In the genomic region with DNA sequence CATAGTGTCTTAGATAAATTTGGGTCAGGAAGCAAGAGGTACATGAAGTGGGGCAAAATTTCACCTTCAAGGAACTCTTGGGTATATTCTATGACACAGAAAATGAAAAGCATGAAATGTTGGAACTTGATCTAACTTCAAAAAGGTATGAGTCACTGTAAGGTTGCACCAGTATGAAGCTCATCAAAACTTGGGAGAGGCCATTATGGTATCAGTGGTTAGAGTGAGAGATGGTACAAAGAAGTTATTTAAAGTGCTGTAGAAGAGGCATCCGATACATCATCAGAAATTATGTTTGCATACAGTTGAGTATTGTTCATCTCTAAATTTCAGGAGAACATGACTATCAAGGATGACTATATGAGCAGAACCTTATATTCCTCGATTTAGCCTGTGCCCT, we compare ENCODE assay signal across 28 cellular contexts.
"Had no signal": no experiment of that assay in that cellular context is flagged by ENCODE, and none has a peak within 500 bp of the region (broad histone marks: within the 10 kb centered on the region; RNA-seq: fewer than 3 reads in every experiment).

No MANE protein-coding gene starts in this region.

- H3K79me2 ChIP-seq: parathyroid adenoma had no signal

- H3K4me2 ChIP-seq: neural progenitor cell had no signal

- ATAC-seq: naive thymus-derived CD4-positive, alpha-beta T cell; natural killer cell; psoas muscle; right cardiac atrium; right lobe of liver; stimulated activated effector memory CD8-positive, alpha-beta T cell treated with anti-CD3 and anti-CD28 coated beads, Interleukin-12 subunit alpha, Interleukin-12 subunit beta, amount 100 ng/mL, for 72 hours; stimulated activated naive B cell treated with anti-CD40 and anti-IgM and Interleukin-4, amounts not matched to agents 10 μg/mL and 1 μg/mL and 100 μg/mL, for 72 hours; upper lobe of right lung had no signal

- H3K4me3 ChIP-seq: neural progenitor cell, ovary, psoas muscle, right lobe of liver, sigmoid colon, stomach, thoracic aorta, thyroid gland, transverse colon, upper lobe of right lung, uterus had no signal

- DNase-seq: naive thymus-derived CD4-positive, alpha-beta T cell; natural killer cell; occipital lobe; ovary; posterior cingulate gyrus; psoas muscle; right cardiac atrium; right lobe of liver; sigmoid colon; small intestine; stimulated activated CD4-positive, alpha-beta T cell treated with anti-CD3 and anti-CD28 coated beads, Interleukin-15, amount 100 ng/mL, for 24 hours; stimulated activated CD4-positive, alpha-beta T cell treated with anti-CD3 and anti-CD28 coated beads, Interleukin-2, amount 100 ng/mL, for 24 hours; stimulated activated CD4-positive, alpha-beta T cell treated with anti-CD3 and anti-CD28 coated beads, Interleukin-2, amount 100 ng/mL, for 48 hours; stimulated activated CD4-positive, alpha-beta T cell treated with anti-CD3 and anti-CD28 coated beads, Interleukin-4, amount 100 ng/mL, for 24 hours; stimulated activated naive B cell treated with anti-CD40 and anti-IgM and Interleukin-4, amounts not matched to agents 10 μg/mL and 1 μg/mL and 100 μg/mL, for 72 hours; stimulated activated naive CD4-positive, alpha-beta T cell treated with Interleukin-2 at 50 U/mL for 16 hours; stomach; thyroid gland; transverse colon; upper lobe of right lung; uterus had no signal

- H3K9me3 ChIP-seq: ovary, right lobe of liver, sigmoid colon, thoracic aorta, thyroid gland, upper lobe of right lung, uterus had no signal

- H3K4me3 Mint-ChIP-seq: naive thymus-derived CD4-positive, alpha-beta T cell; natural killer cell; nephron; neural progenitor cell; stimulated activated effector memory CD8-positive, alpha-beta T cell treated with anti-CD3 and anti-CD28 coated beads, Interleukin-12 subunit alpha, Interleukin-12 subunit beta, amount 100 ng/mL, for 72 hours; stimulated activated naive B cell treated with anti-CD40 and anti-IgM and Interleukin-4, amounts not matched to agents 10 μg/mL and 1 μg/mL and 100 μg/mL, for 72 hours; type B pancreatic cell had no signal

- H3K9me3 Mint-ChIP-seq: neural progenitor cell; stimulated activated effector memory CD8-positive, alpha-beta T cell treated with anti-CD3 and anti-CD28 coated beads, Interleukin-12 subunit alpha, Interleukin-12 subunit beta, amount 100 ng/mL, for 72 hours had no signal

- H3K36me3 Mint-ChIP-seq: natural killer cell; neural progenitor cell; stimulated activated effector memory CD8-positive, alpha-beta T cell treated with anti-CD3 and anti-CD28 coated beads, Interleukin-12 subunit alpha, Interleukin-12 subunit beta, amount 100 ng/mL, for 72 hours; stimulated activated naive B cell treated with anti-CD40 and anti-IgM and Interleukin-4, amounts not matched to agents 10 μg/mL and 1 μg/mL and 100 μg/mL, for 72 hours; type B pancreatic cell had no signal

- H3K27ac Mint-ChIP-seq: naive thymus-derived CD4-positive, alpha-beta T cell; natural killer cell; nephron; neural progenitor cell; progenitor cell of endocrine pancreas; stimulated activated effector memory CD8-positive, alpha-beta T cell treated with anti-CD3 and anti-CD28 coated beads, Interleukin-12 subunit alpha, Interleukin-12 subunit beta, amount 100 ng/mL, for 72 hours; stimulated activated naive B cell treated with anti-CD40 and anti-IgM and Interleukin-4, amounts not matched to agents 10 μg/mL and 1 μg/mL and 100 μg/mL, for 72 hours; type B pancreatic cell had no signal

- H3K36me3 ChIP-seq: neural progenitor cell, ovary, right lobe of liver, sigmoid colon, stomach, thoracic aorta, thyroid gland, transverse colon, upper lobe of right lung, uterus had no signal

- H3K27ac ChIP-seq: neural progenitor cell, ovary, parathyroid adenoma, psoas muscle, right lobe of liver, sigmoid colon, stomach, thoracic aorta, thyroid gland, transverse colon, upper lobe of right lung, uterus had no signal

- H2AFZ ChIP-seq: neural progenitor cell, parathyroid adenoma had no signal

- H3K27me3 ChIP-seq: neural progenitor cell, ovary, right lobe of liver, sigmoid colon, stomach, thyroid gland, transverse colon, upper lobe of right lung, uterus had no signal

- H3K4me1 Mint-ChIP-seq: natural killer cell; nephron; neural progenitor cell; stimulated activated effector memory CD8-positive, alpha-beta T cell treated with anti-CD3 and anti-CD28 coated beads, Interleukin-12 subunit alpha, Interleukin-12 subunit beta, amount 100 ng/mL, for 72 hours; stimulated activated naive B cell treated with anti-CD40 and anti-IgM and Interleukin-4, amounts not matched to agents 10 μg/mL and 1 μg/mL and 100 μg/mL, for 72 hours had no signal

- H3K4me1 ChIP-seq: neural progenitor cell, parathyroid adenoma, right lobe of liver, sigmoid colon, stomach, thyroid gland, transverse colon, upper lobe of right lung, uterus had no signal

- H3K27me3 Mint-ChIP-seq: naive thymus-derived CD4-positive, alpha-beta T cell; progenitor cell of endocrine pancreas; type B pancreatic cell had no signal

- H3K9ac ChIP-seq: neural progenitor cell, parathyroid adenoma had no signal
